Comparison of ENCODE assay signal across 22 cellular contexts in the genomic region with DNA sequence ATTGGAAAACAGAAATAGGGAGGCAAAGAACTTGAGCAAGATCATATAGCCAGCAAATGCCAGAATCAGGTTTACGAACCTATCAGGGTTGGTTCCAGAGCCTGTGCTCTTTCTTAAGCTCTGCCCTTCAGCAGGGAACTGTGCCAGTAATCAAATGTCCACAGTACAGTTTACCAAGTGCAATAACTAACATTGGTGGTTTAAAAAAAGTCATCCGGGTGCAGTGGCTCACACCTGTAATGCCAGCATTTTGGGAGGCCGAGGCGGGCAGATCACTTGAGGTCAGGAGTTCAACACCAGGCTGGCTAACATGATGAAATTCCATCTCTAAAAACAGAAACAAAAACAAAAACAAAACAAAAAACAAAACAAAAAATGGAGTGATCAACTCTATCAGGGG.
DNase-seq lines count a peak whose midpoint lies in the region; ATAC-seq and TF ChIP-seq lines count a peak whose summit lies in the region.
"Had no signal": no experiment of that assay in that cellular context is flagged by ENCODE, and none has a peak within 500 bp of the region (broad histone marks: within the 10 kb centered on the region; RNA-seq: fewer than 3 reads in every experiment).

No MANE protein-coding gene starts in this region.

- intact Hi-C loops in left ventricle myocardium superior (cut with micrococcal nuclease) (no loop called here), heart left ventricle (cut with DNase I) (no loop called here), right lobe of liver (cut with DNase I) (no loop called here)

- H3K4me1 ChIP-seq in heart left ventricle (no peaks in the 10 kb centered on the region), right lobe of liver (peaks cover 0 to 25% (median 5%) of the 10 kb centered on the region in 4 donors)
- H3K4me1 ChIP-seq: A549, BE2C had no signal

- H3K36me3 ChIP-seq in heart left ventricle = no peaks in the 10 kb centered on the region
- H3K36me3 ChIP-seq in right lobe of liver = no peaks in the 10 kb centered on the region
- H3K36me3 ChIP-seq: BE2C; BLaER1 treated with 17β-estradiol and CSF1 and Interleukin-3, amounts not matched to agents 10 nM and 100 nM had no signal

- H3K27ac ChIP-seq in heart left ventricle (no peak overlapping the region), right lobe of liver (peak overlapping the region in 1 of 3 donors; percentile 26)
- H3K27ac ChIP-seq: A549; BLaER1 treated with 17β-estradiol and CSF1 and Interleukin-3, amounts not matched to agents 10 nM and 100 nM had no signal

- peaks cover 0 to 3% (median 0%) of the 10 kb centered on the region in 9 donors for H3K27me3 ChIP-seq in heart left ventricle
- no peaks in the 10 kb centered on the region for H3K27me3 ChIP-seq in right lobe of liver
- H3K27me3 ChIP-seq: BE2C; BLaER1 treated with 17β-estradiol and CSF1 and Interleukin-3, amounts not matched to agents 10 nM and 100 nM had no signal

- no peak for TF ChIP-seq POLR2A in heart left ventricle (IDR thresholded peaks at IDR 0.05)
- TF ChIP-seq POLR2A in right lobe of liver (IDR thresholded peaks at IDR 0.05) = no peak

- WGBS in heart left ventricle, 4 donors = 77 to 86% (median 81%) methylated on average over 4 of the region's 4 CpGs
- 32% methylated on average over 4 of the region's 4 CpGs for WGBS in right lobe of liver (ENCODE audit: insufficient coverage, low coverage, low lambda C conversion rate, missing lambda C conversion rate)

- no peak for DNase-seq in left ventricle myocardium superior
- DNase-seq in heart left ventricle = no peak
- peak; percentile 48 for DNase-seq in NCI-H69 (lab: John Stamatoyannopoulos, UW)
- DNase-seq in right lobe of liver = peak; percentile 38 to 82 (median 70)
- DNase-seq in superior temporal gyrus (ENCODE audit: extremely low spot score) = no peak
- DNase-seq in SK-N-DZ (ENCODE audit: low spot score) = no peak
- DNase-seq in dedifferentiated amniotic fluid mesenchymal stem cell (ENCODE audit: extremely low spot score) = no peak
- DNase-seq: 8988T; ACHN; AML-193; BE2C; CD4-positive, alpha-beta T cell; CD8-positive, alpha-beta memory T cell; EL; GDM1; H9 had no signal

- TF ChIP-seq CTCF in heart left ventricle (IDR thresholded peaks at IDR 0.05) = no peak
- TF ChIP-seq CTCF in right lobe of liver (IDR thresholded peaks at IDR 0.05) = no peak

- H3K9me3 ChIP-seq in heart left ventricle (no peaks in the 10 kb centered on the region), right lobe of liver (no peaks in the 10 kb centered on the region)
- H3K9me3 ChIP-seq: A549; BE2C; BLaER1 treated with 17β-estradiol and CSF1 and Interleukin-3, amounts not matched to agents 10 nM and 100 nM had no signal

- ATAC-seq in left ventricle myocardium superior = peak; percentile 27
- ATAC-seq in heart left ventricle = no peak
- ATAC-seq in esophagus mucosa = peak; percentile 4
- peak; percentile 93 to 97 (median 96) for ATAC-seq in right lobe of liver
- ATAC-seq: A549, GM12878, HCT116 had no signal

- no peak overlapping the region for H3K4me3 ChIP-seq in heart left ventricle
- H3K4me3 ChIP-seq in right lobe of liver = no peak overlapping the region
- H3K4me3 ChIP-seq: A549; BLaER1 treated with 17β-estradiol and CSF1 and Interleukin-3, amounts not matched to agents 10 nM and 100 nM; GM12878; GM23338 had no signal

Comparison
In these comparisons a context has a peak if more than half of its experiments do, and no peak if none do; other contexts are left out.
1. ATAC-seq: peak in left ventricle myocardium superior (single experiment), esophagus mucosa (single experiment) and right lobe of liver (4 of 4); none in heart left ventricle (0 of 4).
2. DNase-seq: peak in NCI-H69 (single experiment) and right lobe of liver (3 of 3); none in left ventricle myocardium superior (single experiment), heart left ventricle (0 of 5), superior temporal gyrus (single experiment), SK-N-DZ (single experiment) and dedifferentiated amniotic fluid mesenchymal stem cell (single experiment).